Comparison of ENCODE assay signal across 13 cellular contexts in the genomic region with DNA sequence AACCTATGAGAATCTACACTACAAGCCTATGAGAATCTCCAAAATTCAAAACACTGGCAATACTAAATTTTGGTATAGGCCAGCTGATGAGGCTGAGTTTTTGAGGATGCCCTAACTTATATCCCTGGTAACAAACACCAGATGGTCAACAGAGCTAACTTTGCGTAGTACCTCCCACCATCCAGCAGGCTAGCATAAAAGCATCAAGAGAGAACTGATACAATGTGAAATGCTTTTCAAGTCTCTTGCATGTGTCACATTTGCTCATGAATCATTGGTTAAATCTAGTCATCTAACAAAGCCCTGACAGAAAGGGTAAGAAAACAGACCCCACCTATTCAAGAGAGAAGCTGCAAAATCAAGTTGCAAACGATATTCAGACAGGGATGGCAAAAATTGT.
DNase-seq lines count a peak whose midpoint lies in the region; ATAC-seq and TF ChIP-seq lines count a peak whose summit lies in the region.
"Had no signal": no experiment of that assay in that cellular context is flagged by ENCODE, and none has a peak within 500 bp of the region (broad histone marks: within the 10 kb centered on the region; RNA-seq: fewer than 3 reads in every experiment).

No MANE protein-coding gene starts in this region.

- DNase-seq in ACHN (peak; percentile 69), HT-29 (ENCODE audit: low spot score) (peak; percentile 16), SK-N-DZ (ENCODE audit: low spot score) (peak; percentile 53), glomerular visceral epithelial cell (ENCODE audit: extremely low spot score) (peak; percentile 11), globus pallidus (ENCODE audit: low spot score) (no peak), OCI-LY7 (ENCODE audit: low spot score) (no peak), germinal center (ENCODE audit: low spot score) (no peak)
- DNase-seq: activated naive CD8-positive, alpha-beta T cell treated with anti-CD3 and anti-CD28 coated beads for 36 hours; gastrocnemius medialis; NCI-H1436 had no signal

- H4K20me1 ChIP-seq in OCI-LY7 (ENCODE audit: insufficient read depth, low read length): no peaks in the 10 kb centered on the region

- H3K27me3 ChIP-seq in gastroesophageal sphincter: no peaks in the 10 kb centered on the region
- H3K27me3 ChIP-seq: gastrocnemius medialis, neutrophil had no signal

- H3K9me3 ChIP-seq in gastroesophageal sphincter (no peaks in the 10 kb centered on the region), OCI-LY7 (ENCODE audit: low read length) (no peaks in the 10 kb centered on the region)
- H3K9me3 ChIP-seq: gastrocnemius medialis, neutrophil had no signal

- ATAC-seq in gastroesophageal sphincter: no peak
- ATAC-seq: gastrocnemius medialis; stimulated activated memory B cell treated with anti-CD40 and anti-IgM and Interleukin-4, amounts not matched to agents 10 μg/mL and 1 μg/mL and 100 μg/mL, for 72 hours had no signal

- H3K36me3 ChIP-seq in gastroesophageal sphincter (no peaks in the 10 kb centered on the region), OCI-LY7 (ENCODE audit: insufficient read depth, low read length) (no peaks in the 10 kb centered on the region)
- H3K36me3 ChIP-seq: gastrocnemius medialis, neutrophil had no signal

- CTCF ChIA-PET in OCI-LY7 (lab: Charles Lee; ENCODE audit: unreplicated experiment): no interaction called here

- H3K79me2 ChIP-seq in OCI-LY7 (ENCODE audit: insufficient read depth, low read depth, low read length): no peaks in the 10 kb centered on the region

- no peak overlapping the region for H2AFZ ChIP-seq in OCI-LY7 (ENCODE audit: low read length)

- in situ Hi-C loops in ACHN (cut with HindIII; ENCODE audit: low pct_ligation_motif_present, low pct_unique_long_range_greater_than_20kb, low sequenced_read_pairs): no loop called here

- H3K4me2 ChIP-seq in OCI-LY7 (ENCODE audit: low read length): no peak overlapping the region

- 62 to 83% methylated on average over 2 of the region's 2 CpGs for WGBS in gastroesophageal sphincter (ENCODE audit: low coverage in 1 of 2), 2 donors

- BruUV-seq in OCI-LY7 (replicated peaks; lab: Mats Ljungman, UMichigan): no TSS peak

- TF ChIP-seq CTCF in gastroesophageal sphincter (IDR thresholded peaks at IDR 0.05) (no peak), OCI-LY7 (conservative IDR thresholded peaks at IDR 0.05; ENCODE audit: low read length) (no peak)

- H3K4me3 ChIP-seq in gastroesophageal sphincter (no peak overlapping the region), OCI-LY7 (ENCODE audit: low read depth, low read length, poor library complexity, severe bottlenecking) (no peak overlapping the region)
- H3K4me3 ChIP-seq: gastrocnemius medialis had no signal

- no peaks in the 10 kb centered on the region for H3K4me1 ChIP-seq in gastroesophageal sphincter
- H3K4me1 ChIP-seq in OCI-LY7 (ENCODE audit: insufficient read depth, low read length, poor library complexity, severe bottlenecking): no peaks in the 10 kb centered on the region
- H3K4me1 ChIP-seq: gastrocnemius medialis had no signal

- POLR2A ChIA-PET in OCI-LY7 (lab: Charles Lee): no interaction called here

- H3K9me2 ChIP-seq in OCI-LY7 (ENCODE audit: insufficient read depth, low read length): no peaks in the 10 kb centered on the region

- no peak for TF ChIP-seq EP300 in gastroesophageal sphincter (IDR thresholded peaks at IDR 0.05)

- no peak for TF ChIP-seq POLR2A in gastroesophageal sphincter (IDR thresholded peaks at IDR 0.05)

- H3K27ac ChIP-seq in gastroesophageal sphincter (no peak overlapping the region), OCI-LY7 (ENCODE audit: low read depth, low read length, poor library complexity, severe bottlenecking) (no peak overlapping the region)
- H3K27ac ChIP-seq: gastrocnemius medialis, neutrophil had no signal

- intact Hi-C loops in OCI-LY7 (cut with micrococcal nuclease; ENCODE audit: unreplicated experiment): no loop called here

Comparison
In these comparisons a context has a peak if more than half of its experiments do, and no peak if none do; other contexts are left out.
1. DNase-seq: peak in ACHN (single experiment), HT-29 (single experiment), SK-N-DZ (single experiment) and glomerular visceral epithelial cell (single experiment); none in globus pallidus (single experiment), OCI-LY7 (single experiment) and germinal center (single experiment).